Comparison of ENCODE assay signal across 8 cellular contexts in genomic region chr1:77281491-77282186, GRCh38. TPM values are rescaled to one million over a fixed set of nuclear protein-coding genes. Genes with fewer than 3 reads are reported as not detected.
A peak's percentile ranks its signal among the peaks of the same experiment; 100 is the strongest.
DNase-seq lines count a peak whose midpoint lies in the region; ATAC-seq lines count a peak whose summit lies in the region.

Gene AK5 (plus strand): TSS chr1:77282019. CDS start chr1:77282314, 295 bp downstream.

- H3K27ac Mint-ChIP-seq in activated CD4-positive, alpha-beta memory T cell treated with anti-CD3 and anti-CD28 coated beads for 36 hours: no peak within 1 kb of the TSS
- no peak within 1 kb of the TSS for H3K27ac Mint-ChIP-seq in effector memory CD8-positive, alpha-beta T cell
- H3K27ac Mint-ChIP-seq in memory B cell: no peak within 1 kb of the TSS

- DNase-seq in Ammon's horn (ENCODE audit: low spot score): peak; percentile 70
- DNase-seq in MV-4-11 (lab: John Stamatoyannopoulos, UW): peak; percentile 5
- DNase-seq in activated CD4-positive, alpha-beta memory T cell treated with anti-CD3 and anti-CD28 coated beads for 36 hours: peak; percentile 56
- peak in 1 of 3 experiments; percentile 6 for DNase-seq in effector memory CD8-positive, alpha-beta T cell
- DNase-seq in memory B cell (ENCODE audit: low spot score in 2 of 2): no peak
- DNase-seq in stimulated activated CD4-positive, alpha-beta T cell treated with anti-CD3 and anti-CD28 coated beads, TNF-alpha, amount 100 ng/mL, for 4 hours (ENCODE audit: low read depth in 3 of 3): peak in 2 of 3 experiments; percentile 45 to 51
- DNase-seq in GF-D8 (lab: John Stamatoyannopoulos, UW): no peak

- peaks cover 21% of the 10 kb centered on the region for H3K4me1 Mint-ChIP-seq in activated CD4-positive, alpha-beta memory T cell treated with anti-CD3 and anti-CD28 coated beads for 36 hours (ENCODE audit: low read depth)
- peaks cover 10 to 16% of the 10 kb centered on the region in 2 donors for H3K4me1 Mint-ChIP-seq in effector memory CD8-positive, alpha-beta T cell (ENCODE audit: low read depth in 2 of 2)
- peaks cover 16% of the 10 kb centered on the region for H3K4me1 Mint-ChIP-seq in memory B cell

- POLR2A ChIA-PET in activated CD4-positive, alpha-beta memory T cell treated with anti-CD3 and anti-CD28 coated beads for 36 hours (lab: Charles Lee): interaction anchor here (0.9 kb wide), 1 partner anchor 43 kb away, joined by 4 read pairs; no protein-coding TSS in a partner anchor

- intact Hi-C loops in activated CD4-positive, alpha-beta memory T cell treated with anti-CD3 and anti-CD28 coated beads for 36 hours (cut with micrococcal nuclease): loop anchor here (2.0 to 10.0 kb wide), 3 partner anchors 63 to 403 kb away; partner anchors contain the start of genes PIGK and ZZZ3

- CTCF ChIA-PET in activated CD4-positive, alpha-beta memory T cell treated with anti-CD3 and anti-CD28 coated beads for 36 hours (lab: Charles Lee): interaction anchor here (1.1 to 1.8 kb wide), 3 partner anchors 12 to 401 kb away, joined by 4 to 5 read pairs (median 4); partner anchors contain the start of gene ZZZ3

- peaks cover 5% of the 10 kb centered on the region for H3K27me3 Mint-ChIP-seq in activated CD4-positive, alpha-beta memory T cell treated with anti-CD3 and anti-CD28 coated beads for 36 hours
- H3K27me3 Mint-ChIP-seq in effector memory CD8-positive, alpha-beta T cell: peaks cover 63 to 64% of the 10 kb centered on the region in 2 donors
- H3K27me3 Mint-ChIP-seq in memory B cell: peaks cover 21% of the 10 kb centered on the region

- H3K36me3 Mint-ChIP-seq in activated CD4-positive, alpha-beta memory T cell treated with anti-CD3 and anti-CD28 coated beads for 36 hours: no peaks in the 10 kb centered on the region
- no peaks in the 10 kb centered on the region for H3K36me3 Mint-ChIP-seq in effector memory CD8-positive, alpha-beta T cell (ENCODE audit: insufficient read depth)
- H3K36me3 Mint-ChIP-seq in memory B cell: peaks cover 2% of the 10 kb centered on the region

- no peaks in the 10 kb centered on the region for H3K9me3 Mint-ChIP-seq in activated CD4-positive, alpha-beta memory T cell treated with anti-CD3 and anti-CD28 coated beads for 36 hours
- H3K9me3 Mint-ChIP-seq in effector memory CD8-positive, alpha-beta T cell: no peaks in the 10 kb centered on the region
- H3K9me3 Mint-ChIP-seq in memory B cell: peaks cover 2% of the 10 kb centered on the region

- peak; percentile 76 for ATAC-seq in GM21360 (IDR thresholded peaks at IDR 0.05; ENCODE audit: unreplicated experiment)
- peak; percentile 69 for ATAC-seq in effector memory CD8-positive, alpha-beta T cell (replicated peaks)
- ATAC-seq in memory B cell (ENCODE audit: low read depth): peak; percentile 31

- peak within 1 kb of the TSS; percentile 64 for H3K4me3 Mint-ChIP-seq in activated CD4-positive, alpha-beta memory T cell treated with anti-CD3 and anti-CD28 coated beads for 36 hours
- H3K4me3 Mint-ChIP-seq in effector memory CD8-positive, alpha-beta T cell: peak within 1 kb of the TSS; percentile 32 to 61
- peak within 1 kb of the TSS; percentile 33 for H3K4me3 Mint-ChIP-seq in memory B cell

RNA-seq across cellular contexts. Expression of gene AK5, which starts in this region (rescaled TPM):
- 1 to 10 TPM; 1.6 to 2.2 TPM for total RNA-seq in activated CD4-positive, alpha-beta memory T cell treated with anti-CD3 and anti-CD28 coated beads for 36 hours

Comparison
In these comparisons a context has a peak if more than half of its experiments do, and no peak if none do; other contexts are left out.
1. DNase-seq: peak in Ammon's horn (single experiment), MV-4-11 (single experiment), activated CD4-positive, alpha-beta memory T cell treated with anti-CD3 and anti-CD28 coated beads for 36 hours (single experiment) and stimulated activated CD4-positive, alpha-beta T cell treated with anti-CD3 and anti-CD28 coated beads, TNF-alpha, amount 100 ng/mL, for 4 hours (2 of 3); none in memory B cell (0 of 2) and GF-D8 (single experiment).
2. Peak in every context shown above with its lines, with median percentiles within 50 percentile points of each other: ATAC-seq and H3K4me3 Mint-ChIP-seq.